In genomic region chr6:144008501-144009245, GRCh38 we compare ENCODE assay signal across 1 cellular context.
TF ChIP-seq lines count a peak whose summit lies in the region.

No MANE protein-coding gene starts in this region.

TF ChIP-seq in H1, 55 proteins besides CTCF, POLR2A, EP300 and RAD21 (continued from another document):
- no peak for TF ChIP-seq CHD7 (IDR thresholded peaks at IDR 0.05; ENCODE audit: insufficient replicate concordance, low read length)
- TF ChIP-seq YY1 (IDR thresholded peaks at IDR 0.05; ENCODE audit: low read depth, low read length), result no peak
- TF ChIP-seq HDAC2 (IDR thresholded peaks at IDR 0.05; ENCODE audit: borderline replicate concordance in 1 of 2, low read depth in 2 of 2, low read length in 2 of 2), result no peak
- no peak for TF ChIP-seq SP4 (IDR thresholded peaks at IDR 0.05; ENCODE audit: low read length)
